10 cellular contexts compared by ENCODE assay signal in the genomic region with DNA sequence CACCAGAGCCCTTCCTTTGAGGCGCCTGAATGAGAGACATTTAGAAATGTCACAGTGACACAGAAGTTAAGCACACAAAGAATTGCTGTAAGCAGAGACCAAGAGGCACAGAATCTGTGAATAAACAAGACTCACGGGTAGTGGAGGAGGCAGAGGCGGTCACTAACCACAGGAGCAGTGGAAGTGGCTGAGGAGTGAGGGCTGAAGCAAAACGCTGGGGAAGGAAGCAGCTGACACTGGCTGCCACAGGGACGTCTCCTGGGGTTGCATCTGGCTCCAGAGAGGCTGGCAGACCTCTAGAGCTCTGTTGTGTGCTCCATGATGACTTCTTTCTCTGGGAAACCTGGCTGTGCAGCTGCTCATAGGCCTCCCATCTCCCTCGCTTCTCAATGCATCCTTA.
DNase-seq lines count a peak whose midpoint lies in the region; ATAC-seq and TF ChIP-seq lines count a peak whose summit lies in the region.
"Had no signal": no experiment of that assay in that cellular context is flagged by ENCODE, and none has a peak within 500 bp of the region (broad histone marks: within the 10 kb centered on the region; RNA-seq: fewer than 3 reads in every experiment).

No MANE protein-coding gene starts in this region.

- H3K4me3 Mint-ChIP-seq in nephron progenitor cell, result no peak overlapping the region

- peak overlapping the region; percentile 2 for H3K9ac ChIP-seq in Loucy (ENCODE audit: low read depth, low read length, poor library complexity, severe bottlenecking)
- H3K9ac ChIP-seq in adipocyte (ENCODE audit: low read length), result peak overlapping the region; percentile 4

- peak overlapping the region; percentile 4 for H3K27ac Mint-ChIP-seq in nephron progenitor cell

- H3K4me1 ChIP-seq in Loucy (ENCODE audit: insufficient read depth, low read length, poor library complexity, severe bottlenecking), result peaks cover 16% of the 10 kb centered on the region
- H3K4me1 ChIP-seq in adipocyte (ENCODE audit: control insufficient read depth, insufficient read depth, low read length), result peaks cover 7% of the 10 kb centered on the region
- H3K4me1 ChIP-seq: heart left ventricle had no signal

- H3K79me2 ChIP-seq in Loucy (ENCODE audit: insufficient read depth, low read length), result no peaks in the 10 kb centered on the region

- no peaks in the 10 kb centered on the region for H4K20me1 ChIP-seq in Loucy (ENCODE audit: insufficient read depth, low read length, poor library complexity, severe bottlenecking)

- H3F3A ChIP-seq in Loucy (ENCODE audit: low read depth), result no peaks in the 10 kb centered on the region

- no peaks in the 10 kb centered on the region for H3K9me2 ChIP-seq in Loucy (replicated peaks; ENCODE audit: low read depth, low read length)

- intact Hi-C loops in cardiac septum (cut with DNase I), result no loop called here

- in situ Hi-C loops in GM13976 (cut with MboI; ENCODE audit: low sequenced_read_pairs, unreplicated experiment), result no loop called here

- H3K4me3 ChIP-seq in Loucy (ENCODE audit: low read length, poor library complexity, severe bottlenecking) (no peak overlapping the region), adipocyte (ENCODE audit: low read length) (no peak overlapping the region)
- H3K4me3 ChIP-seq: cardiac muscle cell, heart left ventricle had no signal

- no peak for ATAC-seq in HG02623 (IDR thresholded peaks at IDR 0.05; ENCODE audit: unreplicated experiment)
- ATAC-seq: heart left ventricle had no signal

- no peak for TF ChIP-seq CTCF in Loucy (conservative IDR thresholded peaks at IDR 0.05; ENCODE audit: low read length)
- no peak for TF ChIP-seq CTCF in nephron progenitor cell (IDR thresholded peaks at IDR 0.05)
- no peak for TF ChIP-seq CTCF in GM13976 (IDR thresholded peaks at IDR 0.05; ENCODE audit: borderline replicate concordance, control extremely low read depth, extremely low read depth, insufficient read depth, missing control alignments)

- H3K27me3 Mint-ChIP-seq in nephron progenitor cell (ENCODE audit: low read depth, poor library complexity), result peaks cover 3% of the 10 kb centered on the region

- H2AFZ ChIP-seq in Loucy (ENCODE audit: low read length), result peak overlapping the region; percentile 25; the same call in 1 of the 2 replicates

- H3K27me3 ChIP-seq in Loucy (ENCODE audit: insufficient read depth, low read length, poor library complexity, severe bottlenecking) (no peaks in the 10 kb centered on the region), adipocyte (replicated peaks; ENCODE audit: control insufficient read depth, insufficient read depth, low read length) (no peaks in the 10 kb centered on the region)
- H3K27me3 ChIP-seq: cardiac muscle cell had no signal

- peaks cover 16% of the 10 kb centered on the region for H3K4me1 Mint-ChIP-seq in nephron progenitor cell

- H3K36me3 ChIP-seq in Loucy (ENCODE audit: insufficient read depth, low read length) (no peaks in the 10 kb centered on the region), adipocyte (ENCODE audit: control insufficient read depth, insufficient read depth, low read length, severe bottlenecking) (no peaks in the 10 kb centered on the region)
- H3K36me3 ChIP-seq: cardiac muscle cell, heart left ventricle had no signal

- H3K36me3 Mint-ChIP-seq in nephron progenitor cell (ENCODE audit: low read depth), result no peaks in the 10 kb centered on the region

- peaks cover 9% of the 10 kb centered on the region for H3K9me3 Mint-ChIP-seq in nephron progenitor cell

- no peaks in the 10 kb centered on the region for H3K9me3 ChIP-seq in Loucy (ENCODE audit: insufficient read depth, low read depth, low read length)
- H3K9me3 ChIP-seq in adipocyte (ENCODE audit: control insufficient read depth, low read length), result no peaks in the 10 kb centered on the region

- DNase-seq in GDM1 (lab: John Stamatoyannopoulos, UW) (peak; percentile 63), adipocyte (ENCODE audit: low read depth) (peak; percentile 46), nephron progenitor cell (no peak), GM13976 (ENCODE audit: low spot score) (no peak), NCI-H1048 (lab: John Stamatoyannopoulos, UW) (no peak), cardiac septum (ENCODE audit: low spot score) (no peak)
- DNase-seq: heart left ventricle had no signal

- peak overlapping the region; percentile 40 for H3K4me2 ChIP-seq in Loucy (ENCODE audit: low read depth, low read length, poor library complexity, severe bottlenecking)

Comparison
In these comparisons a context has a peak if more than half of its experiments do, and no peak if none do; other contexts are left out.
1. DNase-seq: peak in GDM1 (single experiment) and adipocyte (single experiment); none in nephron progenitor cell (single experiment), GM13976 (single experiment), NCI-H1048 (single experiment) and cardiac septum (single experiment).